ENCODE assay signal across 10 cellular contexts in genomic region chr10:86953747-86954680, GRCh38. TPM values are rescaled to one million over a fixed set of nuclear protein-coding genes. Genes with fewer than 3 reads are reported as not detected.
DNase-seq lines count a peak whose midpoint lies in the region; ATAC-seq and FAIRE-seq lines count a peak whose summit lies in the region.
"Had no signal": no experiment of that assay in that cellular context is flagged by ENCODE, and none has a peak within 500 bp of the region (broad histone marks: within the 10 kb centered on the region; RNA-seq: fewer than 3 reads in every experiment).

No MANE protein-coding gene starts in this region.

- H3K4me3 ChIP-seq in iPS-20b (ENCODE audit: low read length) = peak overlapping the region; percentile 50; the same call in 1 of the 2 replicates
- no peak overlapping the region for H3K4me3 ChIP-seq in naive thymus-derived CD4-positive, alpha-beta T cell (ENCODE audit: low read length)

- peaks cover 15% of the 10 kb centered on the region for H3K9me3 ChIP-seq in iPS-20b (ENCODE audit: insufficient read depth, low read depth, low read length)
- no peaks in the 10 kb centered on the region for H3K9me3 ChIP-seq in naive thymus-derived CD4-positive, alpha-beta T cell (ENCODE audit: control insufficient read depth in 2 of 3, low read length in 3 of 3)

- H3K4me1 Mint-ChIP-seq in naive thymus-derived CD4-positive, alpha-beta T cell = peaks cover 7 to 21% (median 17%) of the 10 kb centered on the region in 7 donors

- no peaks in the 10 kb centered on the region for H3K27me3 ChIP-seq in iPS-20b (ENCODE audit: insufficient read depth, low read length)
- H3K27me3 ChIP-seq in naive thymus-derived CD4-positive, alpha-beta T cell (ENCODE audit: control insufficient read depth in 2 of 2, insufficient read depth in 2 of 2, low read length in 2 of 2) = no peaks in the 10 kb centered on the region
- H3K27me3 ChIP-seq: foreskin keratinocyte had no signal

- FAIRE-seq in G401.6 (lab: Jason Lieb, UNC) = peak; percentile 90

- peak overlapping the region; percentile 72; the same call in 1 of the 2 replicates for H3K9ac ChIP-seq in iPS-20b (ENCODE audit: low read depth, low read length)

- H3K27me3 Mint-ChIP-seq in naive thymus-derived CD4-positive, alpha-beta T cell = no peaks in the 10 kb centered on the region
- H3K27me3 Mint-ChIP-seq: CD4-positive, alpha-beta T cell had no signal

- H3K36me3 ChIP-seq in iPS-20b (ENCODE audit: insufficient read depth, low read depth, low read length) = no peaks in the 10 kb centered on the region
- H3K36me3 ChIP-seq in naive thymus-derived CD4-positive, alpha-beta T cell (ENCODE audit: control insufficient read depth in 2 of 3, insufficient read depth in 3 of 3, low read length in 3 of 3) = no peaks in the 10 kb centered on the region

- POLR2A ChIA-PET in naive thymus-derived CD4-positive, alpha-beta T cell (lab: Charles Lee) = interaction anchor here (0.5 to 2.0 kb wide), 2 partner anchors 11 to 83 kb away, joined by 4 to 5 read pairs; no protein-coding TSS in a partner anchor

- H3K27ac ChIP-seq in caudate nucleus (ENCODE audit: low read depth, low read length) (peak overlapping the region; percentile 77), iPS-20b (ENCODE audit: low read length) (peak overlapping the region; percentile 99)
- H3K27ac ChIP-seq in naive thymus-derived CD4-positive, alpha-beta T cell (ENCODE audit: low read depth, low read length) = no peak overlapping the region
- H3K27ac ChIP-seq: foreskin keratinocyte had no signal

- no peak overlapping the region for H3K4me3 Mint-ChIP-seq in naive thymus-derived CD4-positive, alpha-beta T cell
- H3K4me3 Mint-ChIP-seq: CD4-positive, alpha-beta T cell had no signal

- H3K36me3 Mint-ChIP-seq in naive thymus-derived CD4-positive, alpha-beta T cell = peaks cover 0 to 10% (median 6%) of the 10 kb centered on the region in 5 donors

- intact Hi-C loops in naive thymus-derived CD4-positive, alpha-beta T cell (cut with micrococcal nuclease) = no loop called here

- H3K27ac Mint-ChIP-seq in naive thymus-derived CD4-positive, alpha-beta T cell = no peak overlapping the region
- H3K27ac Mint-ChIP-seq: CD4-positive, alpha-beta T cell had no signal

- peaks cover 0 to 27% (median 12%) of the 10 kb centered on the region in 11 donors for H3K9me3 Mint-ChIP-seq in naive thymus-derived CD4-positive, alpha-beta T cell

- peaks cover 24% of the 10 kb centered on the region for H3K4me1 ChIP-seq in iPS-20b (ENCODE audit: insufficient read depth, low read length)
- H3K4me1 ChIP-seq in naive thymus-derived CD4-positive, alpha-beta T cell (ENCODE audit: control insufficient read depth in 2 of 2, insufficient read depth in 2 of 2, low read length in 2 of 2) = peaks cover 3 to 24% of the 10 kb centered on the region in 2 donors

- DNase-seq in caudate nucleus (lab: John Stamatoyannopoulos, UW) (peak in 25 of 61 donors; percentile 16 to 64 (median 32)), putamen (ENCODE audit: low spot score) (peak; percentile 56), NCI-H187 treated with DMSO at 0.1 percent for 48 hours (lab: John Stamatoyannopoulos, UW) (no peak)
- DNase-seq in activated CD8-positive, alpha-beta memory T cell treated with anti-CD3 and anti-CD28 coated beads for 24 hours = no peak
- DNase-seq in naive thymus-derived CD4-positive, alpha-beta T cell = no peak
- DNase-seq: CD4-positive, alpha-beta T cell; foreskin keratinocyte had no signal

- no peak for ATAC-seq in HG02840 (IDR thresholded peaks at IDR 0.05; ENCODE audit: low FRiP score, unreplicated experiment)
- ATAC-seq in naive thymus-derived CD4-positive, alpha-beta T cell = no peak
- ATAC-seq: foreskin keratinocyte had no signal

- CTCF ChIA-PET in naive thymus-derived CD4-positive, alpha-beta T cell (lab: Charles Lee) = interaction anchor here (0.6 to 0.9 kb wide), 2 partner anchors 15 kb away, joined by 3 to 5 read pairs; no protein-coding TSS in a partner anchor

RNA-seq across cellular contexts. Expression of gene MMRN2, which starts 3.4 kb away (rescaled TPM):
- under 1 TPM in 2 of 5 experiments, not detected in 3; 0.50 to 0.86 TPM for total RNA-seq in naive thymus-derived CD4-positive, alpha-beta T cell
- polyA plus RNA-seq in naive thymus-derived CD4-positive, alpha-beta T cell = under 1 TPM; 0.18 to 0.34 TPM

RNA-seq across cellular contexts. Expression of gene SNCG, which starts 4.4 kb away (rescaled TPM):
- total RNA-seq in naive thymus-derived CD4-positive, alpha-beta T cell = under 1 TPM in 1 of 5 experiments, not detected in 4; 0.45 TPM
- polyA plus RNA-seq in naive thymus-derived CD4-positive, alpha-beta T cell = not detected
- total RNA-seq: CD4-positive, alpha-beta T cell had no signal

RNA-seq across cellular contexts. Expression of gene ADIRF, which starts 14.3 kb away (rescaled TPM):
- total RNA-seq in naive thymus-derived CD4-positive, alpha-beta T cell = under 1 TPM in 1 of 5 experiments, not detected in 4; 0.56 TPM
- polyA plus RNA-seq in naive thymus-derived CD4-positive, alpha-beta T cell = under 1 TPM in 1 of 2 donors, not detected in 1; 0.64 TPM
- total RNA-seq: CD4-positive, alpha-beta T cell had no signal
